In genomic region chr11:4049006-4049405, GRCh38 we compare ENCODE assay signal across 2 cellular contexts.
TF ChIP-seq lines count a peak whose summit lies in the region.

No MANE protein-coding gene starts in this region.

TF ChIP-seq in HepG2, 621 proteins besides CTCF, POLR2A, EP300 and RAD21:
- TF ChIP-seq ZNF563 (CRISPR knock-in tag; IDR thresholded peaks at IDR 0.05) (no peak), MXD3 (CRISPR knock-in tag; IDR thresholded peaks at IDR 0.05) (no peak), CEBPB (IDR thresholded peaks at IDR 0.05; ENCODE audit: borderline replicate concordance, low read depth, low read length) (peak; percentile 33; the same call in 1 of the 2 replicates), KAT2B (IDR thresholded peaks at IDR 0.05; ENCODE audit: borderline replicate concordance, low read depth, low read length) (no peak), ATF7 (IDR thresholded peaks at IDR 0.05) (peak; percentile 27; the same call in 1 of the 2 replicates), ATF7 (CRISPR knock-in tag; IDR thresholded peaks at IDR 0.05) (no peak), KMT2B (CRISPR knock-in tag; IDR thresholded peaks at IDR 0.05) (no peak), ZNF687 (CRISPR knock-in tag; IDR thresholded peaks at IDR 0.05) (no peak)
- TF ChIP-seq, protein P1, sequence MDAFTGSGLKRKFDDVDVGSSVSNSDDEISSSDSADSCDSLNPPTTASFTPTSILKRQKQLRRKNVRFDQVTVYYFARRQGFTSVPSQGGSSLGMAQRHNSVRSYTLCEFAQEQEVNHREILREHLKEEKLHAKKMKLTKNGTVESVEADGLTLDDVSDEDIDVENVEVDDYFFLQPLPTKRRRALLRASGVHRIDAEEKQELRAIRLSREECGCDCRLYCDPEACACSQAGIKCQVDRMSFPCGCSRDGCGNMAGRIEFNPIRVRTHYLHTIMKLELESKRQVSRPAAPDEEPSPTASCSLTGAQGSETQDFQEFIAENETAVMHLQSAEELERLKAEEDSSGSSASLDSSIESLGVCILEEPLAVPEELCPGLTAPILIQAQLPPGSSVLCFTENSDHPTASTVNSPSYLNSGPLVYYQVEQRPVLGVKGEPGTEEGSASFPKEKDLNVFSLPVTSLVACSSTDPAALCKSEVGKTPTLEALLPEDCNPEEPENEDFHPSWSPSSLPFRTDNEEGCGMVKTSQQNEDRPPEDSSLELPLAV (CRISPR knock-in tag; conservative IDR thresholded peaks at IDR 0.05; ENCODE audit: low read depth), result no peak

TF ChIP-seq in K562, 482 proteins besides CTCF, POLR2A, EP300 and RAD21:
- no peak for TF ChIP-seq HLTF (IDR thresholded peaks at IDR 0.05)
- TF ChIP-seq, protein P2, sequence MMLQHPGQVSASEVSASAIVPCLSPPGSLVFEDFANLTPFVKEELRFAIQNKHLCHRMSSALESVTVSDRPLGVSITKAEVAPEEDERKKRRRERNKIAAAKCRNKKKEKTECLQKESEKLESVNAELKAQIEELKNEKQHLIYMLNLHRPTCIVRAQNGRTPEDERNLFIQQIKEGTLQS (IDR thresholded peaks at IDR 0.05), result peak; percentile 87
- TF ChIP-seq, protein P2 (CRISPR knock-in tag; conservative IDR thresholded peaks at IDR 0.05), result no peak
- no peak for TF ChIP-seq GATAD2A (IDR thresholded peaks at IDR 0.05)
- TF ChIP-seq CEBPB (tag; IDR thresholded peaks at IDR 0.05), result peak; percentile 76
- TF ChIP-seq CEBPG (CRISPR knock-in tag; IDR thresholded peaks at IDR 0.05), result peak; percentile 65
- peak; percentile 79 to 82 for TF ChIP-seq CEBPG (tag; conservative IDR thresholded peaks at IDR 0.05 in 1 of 2, IDR thresholded peaks at IDR 0.05 in 1 of 2)
- 0 out of 2 replicates have a peak, but pooled peaks have one; percentile 14 for TF ChIP-seq ATF7 (IDR thresholded peaks at IDR 0.05)
